ENCODE assay signal across 14 cellular contexts in the genomic region with DNA sequence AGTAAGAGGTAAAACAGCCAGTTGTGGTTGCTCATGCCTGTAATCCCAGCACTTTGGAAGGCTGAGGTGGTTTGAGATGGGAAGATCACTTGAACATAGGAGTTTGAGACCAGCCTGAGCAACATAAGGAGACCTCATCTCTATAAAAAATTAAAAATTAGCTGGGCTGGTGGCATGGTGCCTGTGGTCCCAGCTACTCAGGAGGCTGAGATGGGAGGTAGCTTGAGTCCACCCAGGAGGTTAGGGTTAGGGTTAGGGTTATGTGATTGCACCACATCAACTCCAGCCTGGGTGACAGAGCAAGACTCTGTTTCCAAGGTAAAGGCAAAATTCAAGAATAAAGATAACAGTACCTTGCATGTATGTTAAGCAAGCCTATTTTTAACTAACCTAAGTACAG. TPM values are rescaled to one million over a fixed set of nuclear protein-coding genes. Genes with fewer than 3 reads are reported as not detected.
DNase-seq lines count a peak whose midpoint lies in the region; ATAC-seq, FAIRE-seq and TF ChIP-seq lines count a peak whose summit lies in the region.
"Had no signal": no experiment of that assay in that cellular context is flagged by ENCODE, and none has a peak within 500 bp of the region (broad histone marks: within the 10 kb centered on the region; RNA-seq: fewer than 3 reads in every experiment).

No MANE protein-coding gene starts in this region.

- peak overlapping the region; percentile 100 for H3K4me3 ChIP-seq in CD4-positive, CD25-positive, alpha-beta regulatory T cell (ENCODE audit: low read depth, low read length)
- H3K4me3 ChIP-seq in suprapubic skin = no peak overlapping the region
- H3K4me3 ChIP-seq: BLaER1 had no signal

- H3K27ac ChIP-seq in CD4-positive, CD25-positive, alpha-beta regulatory T cell (ENCODE audit: insufficient read depth, low read length, poor library complexity, severe bottlenecking) = peak overlapping the region; percentile 87
- no peak overlapping the region for H3K27ac ChIP-seq in H9 (ENCODE audit: insufficient read length, low read depth, low read length)
- no peak overlapping the region for H3K27ac ChIP-seq in suprapubic skin
- H3K27ac ChIP-seq: BLaER1, brain microvascular endothelial cell had no signal

- no peak overlapping the region for H3K4ac ChIP-seq in H9 (ENCODE audit: low read depth, low read length)

- H2BK20ac ChIP-seq in H9 (ENCODE audit: low read depth, low read length, poor library complexity, severe bottlenecking) = no peak overlapping the region

- H3T11ph ChIP-seq in H9 (ENCODE audit: low read length) = no peak overlapping the region

- ATAC-seq in CD4-positive, CD25-positive, alpha-beta regulatory T cell (ENCODE audit: low read depth in 2 of 2) = no peak
- ATAC-seq in activated T-helper 17 cell treated with anti-CD3 and anti-CD28 coated beads, Interleukin-2, amount 50 U/mL, for 72 hours (replicated peaks) = no peak
- no peak for ATAC-seq in naive B cell (ENCODE audit: low read depth in 2 of 2)

- peaks cover 4% of the 10 kb centered on the region for H3K36me3 Mint-ChIP-seq in CD4-positive, CD25-positive, alpha-beta regulatory T cell
- peaks cover 79% of the 10 kb centered on the region for H3K36me3 Mint-ChIP-seq in activated T-helper 17 cell treated with anti-CD3 and anti-CD28 coated beads, Interleukin-2, amount 50 U/mL, for 72 hours (ENCODE audit: low read depth)
- H3K36me3 Mint-ChIP-seq in naive B cell (no peaks in the 10 kb centered on the region), H9 (ENCODE audit: insufficient read depth in 1 of 3, low read depth in 3 of 3) (peaks cover 0 to 3% (median 0%) of the 10 kb centered on the region in 3 experiments; a peak in 2 of 7 replicates)

- H3K14ac ChIP-seq in H9 (ENCODE audit: insufficient read depth, low read length) = no peak overlapping the region

- peak in 1 of 3 donors; percentile 42 for DNase-seq in CD4-positive, CD25-positive, alpha-beta regulatory T cell
- DNase-seq in GM12892 (ENCODE audit: insufficient read length) (no peak), naive B cell (no peak), H9 (no peak), pons (ENCODE audit: low spot score) (no peak), GM03348 (ENCODE audit: low spot score) (no peak), suprapubic skin (ENCODE audit: low spot score in 2 of 2) (no peak)
- DNase-seq: brain microvascular endothelial cell; NCI-H345; stimulated activated CD8-positive, alpha-beta memory T cell treated with anti-CD3 and anti-CD28 coated beads, Interleukin-4, amount 100 ng/mL, for 48 hours had no signal

- H3K36me3 ChIP-seq in CD4-positive, CD25-positive, alpha-beta regulatory T cell (ENCODE audit: control insufficient read depth, insufficient read depth, low read length) = no peaks in the 10 kb centered on the region
- no peaks in the 10 kb centered on the region for H3K36me3 ChIP-seq in suprapubic skin
- H3K36me3 ChIP-seq: BLaER1, brain microvascular endothelial cell had no signal

- H3K9me3 ChIP-seq in CD4-positive, CD25-positive, alpha-beta regulatory T cell (ENCODE audit: control insufficient read depth in 2 of 2, low read length in 2 of 2) = no peaks in the 10 kb centered on the region
- no peaks in the 10 kb centered on the region for H3K9me3 ChIP-seq in H9 (ENCODE audit: control insufficient read depth, low read depth, low read length)
- no peaks in the 10 kb centered on the region for H3K9me3 ChIP-seq in suprapubic skin
- H3K9me3 ChIP-seq: BLaER1 had no signal

- no peak overlapping the region for H2AK5ac ChIP-seq in H9 (ENCODE audit: insufficient read length, low read length)

- no peaks in the 10 kb centered on the region for H3K27me3 Mint-ChIP-seq in CD4-positive, CD25-positive, alpha-beta regulatory T cell
- no peaks in the 10 kb centered on the region for H3K27me3 Mint-ChIP-seq in activated T-helper 17 cell treated with anti-CD3 and anti-CD28 coated beads, Interleukin-2, amount 50 U/mL, for 72 hours
- H3K27me3 Mint-ChIP-seq in naive B cell (no peaks in the 10 kb centered on the region), H9 (ENCODE audit: low read depth) (no peaks in the 10 kb centered on the region)

- H3K18ac ChIP-seq in H9 (ENCODE audit: insufficient read length, low read depth, low read length) = no peak overlapping the region

- peak overlapping the region; percentile 89 to 96 (median 93) for H3K27ac Mint-ChIP-seq in CD4-positive, CD25-positive, alpha-beta regulatory T cell
- peak overlapping the region; percentile 83 for H3K27ac Mint-ChIP-seq in activated T-helper 17 cell treated with anti-CD3 and anti-CD28 coated beads, Interleukin-2, amount 50 U/mL, for 72 hours
- H3K27ac Mint-ChIP-seq in naive B cell (peak overlapping the region in 3 of 6 donors; percentile 15 to 83 (median 58)), H9 (no peak overlapping the region)

- no peak overlapping the region for H4K5ac ChIP-seq in H9 (ENCODE audit: insufficient read length, low read depth, low read length)

- peaks cover 48% of the 10 kb centered on the region for H3K4me1 ChIP-seq in CD4-positive, CD25-positive, alpha-beta regulatory T cell (ENCODE audit: control insufficient read depth, insufficient read depth, low read length, poor library complexity, severe bottlenecking)
- H3K4me1 ChIP-seq in H9 (ENCODE audit: insufficient read depth, low read length) = no peaks in the 10 kb centered on the region
- H3K4me1 ChIP-seq in suprapubic skin = no peaks in the 10 kb centered on the region
- H3K4me1 ChIP-seq: BLaER1 had no signal

- H3K79me2 ChIP-seq in H9 (ENCODE audit: insufficient read depth, low read length) = no peaks in the 10 kb centered on the region

- H4K20me1 ChIP-seq in H9 (ENCODE audit: control insufficient read depth, insufficient read depth, insufficient read length) = no peaks in the 10 kb centered on the region
- H4K20me1 ChIP-seq: BLaER1 had no signal

- H3K23me2 ChIP-seq in H9 (ENCODE audit: insufficient read length, low read depth, low read length, poor library complexity, severe bottlenecking) = no peaks in the 10 kb centered on the region

- no peaks in the 10 kb centered on the region for H3K27me3 ChIP-seq in CD4-positive, CD25-positive, alpha-beta regulatory T cell (ENCODE audit: control insufficient read depth, insufficient read depth, low read length)
- no peaks in the 10 kb centered on the region for H3K27me3 ChIP-seq in H9 (ENCODE audit: insufficient read depth, low read length)
- H3K27me3 ChIP-seq in suprapubic skin = no peaks in the 10 kb centered on the region
- H3K27me3 ChIP-seq: BLaER1, brain microvascular endothelial cell had no signal

- H3K56ac ChIP-seq in H9 (ENCODE audit: insufficient read length, low read depth, low read length) = no peak overlapping the region

- no peak for TF ChIP-seq POLR2A in GM12892 (IDR thresholded peaks at IDR 0.05; ENCODE audit: low read depth, low read length)
- TF ChIP-seq POLR2A in suprapubic skin (IDR thresholded peaks at IDR 0.05) = no peak

- no peak overlapping the region for H4K8ac ChIP-seq in H9 (replicated peaks; ENCODE audit: insufficient read length, low read depth, low read length)

- H3K4me3 Mint-ChIP-seq in CD4-positive, CD25-positive, alpha-beta regulatory T cell = peak overlapping the region; percentile 92 to 99 (median 94)
- H3K4me3 Mint-ChIP-seq in activated T-helper 17 cell treated with anti-CD3 and anti-CD28 coated beads, Interleukin-2, amount 50 U/mL, for 72 hours = peak overlapping the region; percentile 81
- H3K4me3 Mint-ChIP-seq in naive B cell = peak overlapping the region in 5 of 8 donors; percentile 29 to 76 (median 69)
- no peak overlapping the region for H3K4me3 Mint-ChIP-seq in H9

- H3K9me3 Mint-ChIP-seq in CD4-positive, CD25-positive, alpha-beta regulatory T cell = peaks cover 0 to 2% (median 0%) of the 10 kb centered on the region in 7 donors
- H3K9me3 Mint-ChIP-seq in activated T-helper 17 cell treated with anti-CD3 and anti-CD28 coated beads, Interleukin-2, amount 50 U/mL, for 72 hours = no peaks in the 10 kb centered on the region
- peaks cover 0 to 7% (median 0%) of the 10 kb centered on the region in 7 donors for H3K9me3 Mint-ChIP-seq in naive B cell
- peaks cover 0 to 3% of the 10 kb centered on the region in 2 experiments; a peak in 1 of 5 replicates for H3K9me3 Mint-ChIP-seq in H9

- H3K79me1 ChIP-seq in H9 (ENCODE audit: insufficient read depth, low read depth, low read length, poor library complexity, severe bottlenecking) = no peaks in the 10 kb centered on the region

- TF ChIP-seq EP300 in suprapubic skin (IDR thresholded peaks at IDR 0.05) = no peak

- H2BK15ac ChIP-seq in H9 (ENCODE audit: low read depth, low read length) = no peak overlapping the region

- H2AFZ ChIP-seq in H9 (ENCODE audit: low read length) = no peak overlapping the region

- peak; percentile 5 for FAIRE-seq in GM12892 (lab: Jason Lieb, UNC)
- FAIRE-seq: G401.6 had no signal

- no peak overlapping the region for H2BK12ac ChIP-seq in H9 (ENCODE audit: insufficient read length, low read depth, low read length)

- no peak overlapping the region for H3K4me2 ChIP-seq in H9 (ENCODE audit: insufficient read depth, insufficient read length, low read length)
- H3K4me2 ChIP-seq: BLaER1 had no signal

- no peak overlapping the region for H4K91ac ChIP-seq in H9 (ENCODE audit: insufficient read length, low read depth, low read length)

- H3K9ac ChIP-seq in H9 (ENCODE audit: extremely low read depth, insufficient read length, low read length) = no peak overlapping the region
- H3K9ac ChIP-seq: BLaER1 had no signal

- no peak overlapping the region for H2BK5ac ChIP-seq in H9 (ENCODE audit: insufficient read length, low read length)

- H2BK120ac ChIP-seq in H9 (ENCODE audit: low read depth, low read length, poor library complexity, severe bottlenecking) = no peak overlapping the region

- H3K4me1 Mint-ChIP-seq in CD4-positive, CD25-positive, alpha-beta regulatory T cell = peaks cover 33 to 75% (median 53%) of the 10 kb centered on the region in 4 donors
- H3K4me1 Mint-ChIP-seq in activated T-helper 17 cell treated with anti-CD3 and anti-CD28 coated beads, Interleukin-2, amount 50 U/mL, for 72 hours = peaks cover 26% of the 10 kb centered on the region
- H3K4me1 Mint-ChIP-seq in naive B cell (peaks cover 21 to 40% (median 34%) of the 10 kb centered on the region in 3 donors), H9 (no peaks in the 10 kb centered on the region)

- TF ChIP-seq CTCF in H9 (conservative IDR thresholded peaks at IDR 0.05) (no peak), suprapubic skin (IDR thresholded peaks at IDR 0.05) (no peak)

- H3K23ac ChIP-seq in H9 (ENCODE audit: insufficient read length, low read depth, low read length) = no peak overlapping the region

RNA-seq across cellular contexts. Expression of gene SAMSN1, which starts 3.5 kb away (rescaled TPM):
- total RNA-seq in CD4-positive, CD25-positive, alpha-beta regulatory T cell = 112 TPM
- polyA plus RNA-seq in CD4-positive, CD25-positive, alpha-beta regulatory T cell = 10 to 100 TPM; 44.8 to 51.6 (median 50.5) TPM
- polyA plus RNA-seq in GM12892 (2012; ENCODE audit: missing spikeins) = 71.6 TPM
- total RNA-seq in activated T-helper 17 cell treated with anti-CD3 and anti-CD28 coated beads, Interleukin-2, amount 50 U/mL, for 72 hours = 10 to 100 TPM; 76.9 to 93.3 TPM
- 10 to 100 TPM in 2 of 6 donors, 1 to 10 TPM in 4; 4.0 to 19.6 (median 6.0) TPM for polyA plus RNA-seq in naive B cell (ENCODE audit: low read depth in 6 of 6)
- 2.8 and 4.6 TPM in 2 replicates for total RNA-seq in H9 (2021)
- total RNA-seq in suprapubic skin = 1 to 10 TPM in 1 of 4 donors, under 1 TPM in 3; 0.80 to 1.9 (median 0.93) TPM
- total RNA-seq: osteocyte had no signal

Comparison
In these comparisons a context has a peak if more than half of its experiments do, and no peak if none do; other contexts are left out.
1. H3K27ac Mint-ChIP-seq: peak in CD4-positive, CD25-positive, alpha-beta regulatory T cell (3 of 3) and activated T-helper 17 cell treated with anti-CD3 and anti-CD28 coated beads, Interleukin-2, amount 50 U/mL, for 72 hours (single experiment); none in H9 (0 of 3).
2. H3K4me3 Mint-ChIP-seq: peak in CD4-positive, CD25-positive, alpha-beta regulatory T cell (4 of 4), activated T-helper 17 cell treated with anti-CD3 and anti-CD28 coated beads, Interleukin-2, amount 50 U/mL, for 72 hours (single experiment) and naive B cell (5 of 8); none in H9 (0 of 2).
3. RNA of gene SAMSN1, which starts 3.5 kb away (total RNA-seq): 112 TPM in CD4-positive, CD25-positive, alpha-beta regulatory T cell (single experiment) and 76.9 to 93.3 TPM in activated T-helper 17 cell treated with anti-CD3 and anti-CD28 coated beads, Interleukin-2, amount 50 U/mL, for 72 hours; 2.8 to 4.6 TPM in H9 and 0.80 to 1.9 TPM in suprapubic skin; every median in the first group is over 10 times any median in the second.